20 cellular contexts compared by ENCODE assay signal in the genomic region with DNA sequence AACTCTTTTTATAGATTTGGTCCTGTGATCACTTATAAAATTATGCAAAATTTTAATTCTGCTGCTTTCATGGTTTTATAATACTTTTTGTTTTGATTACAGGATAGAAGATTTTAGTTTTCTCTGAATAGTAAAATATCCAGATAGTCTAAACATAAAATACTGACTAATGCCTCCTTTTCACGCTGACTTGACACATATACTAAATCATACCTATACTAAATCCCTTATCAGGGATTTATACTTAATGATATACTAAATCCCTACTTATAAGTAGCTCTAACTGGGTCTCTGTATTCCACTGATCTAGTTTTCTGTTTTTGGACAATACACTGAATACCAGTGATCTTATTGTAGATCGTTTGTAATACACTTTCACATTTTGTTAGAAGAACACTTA.
DNase-seq lines count a peak whose midpoint lies in the region; ATAC-seq and FAIRE-seq lines count a peak whose summit lies in the region.
"Had no signal": no experiment of that assay in that cellular context is flagged by ENCODE, and none has a peak within 500 bp of the region (broad histone marks: within the 10 kb centered on the region; RNA-seq: fewer than 3 reads in every experiment).

No MANE protein-coding gene starts in this region.

- ATAC-seq in CD4-positive, CD25-positive, alpha-beta regulatory T cell (ENCODE audit: low read depth in 2 of 2) = no peak
- no peak for ATAC-seq in activated T-helper 17 cell treated with anti-CD3 and anti-CD28 coated beads, Interleukin-2, amount 50 U/mL, for 72 hours (replicated peaks)
- ATAC-seq: HCT116 had no signal

- peaks cover 6% of the 10 kb centered on the region for H3K36me3 ChIP-seq in CD4-positive, CD25-positive, alpha-beta regulatory T cell (ENCODE audit: control insufficient read depth, insufficient read depth, low read length)
- H3K36me3 ChIP-seq in CD8-positive, alpha-beta memory T cell (ENCODE audit: insufficient read depth, low read length) = peaks cover 3% of the 10 kb centered on the region

- no peaks in the 10 kb centered on the region for H3K27me3 ChIP-seq in CD4-positive, CD25-positive, alpha-beta regulatory T cell (ENCODE audit: control insufficient read depth, insufficient read depth, low read length)
- H3K27me3 ChIP-seq in CD8-positive, alpha-beta memory T cell (ENCODE audit: insufficient read depth, low read length, poor library complexity, severe bottlenecking) = no peaks in the 10 kb centered on the region

- peak; percentile 88 for FAIRE-seq in islet of Langerhans (lab: Jason Lieb, UNC)

- H3K4me3 Mint-ChIP-seq in CD4-positive, CD25-positive, alpha-beta regulatory T cell = peak overlapping the region in 1 of 4 donors; percentile 43
- peak overlapping the region in 5 of 7 donors; percentile 1 to 55 (median 20) for H3K4me3 Mint-ChIP-seq in CD8-positive, alpha-beta memory T cell
- H3K4me3 Mint-ChIP-seq in activated T-helper 17 cell treated with anti-CD3 and anti-CD28 coated beads, Interleukin-2, amount 50 U/mL, for 72 hours = no peak overlapping the region

- peaks cover 9 to 38% (median 16%) of the 10 kb centered on the region in 4 donors for H3K4me1 Mint-ChIP-seq in CD4-positive, CD25-positive, alpha-beta regulatory T cell
- H3K4me1 Mint-ChIP-seq in CD8-positive, alpha-beta memory T cell = peaks cover 21 to 36% (median 27%) of the 10 kb centered on the region in 3 donors
- H3K4me1 Mint-ChIP-seq in activated T-helper 17 cell treated with anti-CD3 and anti-CD28 coated beads, Interleukin-2, amount 50 U/mL, for 72 hours = peaks cover 6% of the 10 kb centered on the region

- no peaks in the 10 kb centered on the region for H3K27me3 Mint-ChIP-seq in CD4-positive, CD25-positive, alpha-beta regulatory T cell
- H3K27me3 Mint-ChIP-seq in CD8-positive, alpha-beta memory T cell = no peaks in the 10 kb centered on the region
- no peaks in the 10 kb centered on the region for H3K27me3 Mint-ChIP-seq in activated T-helper 17 cell treated with anti-CD3 and anti-CD28 coated beads, Interleukin-2, amount 50 U/mL, for 72 hours

- H3K36me3 Mint-ChIP-seq in CD4-positive, CD25-positive, alpha-beta regulatory T cell = peaks cover 20% of the 10 kb centered on the region
- peaks cover 16 to 37% (median 17%) of the 10 kb centered on the region in 3 donors for H3K36me3 Mint-ChIP-seq in CD8-positive, alpha-beta memory T cell
- H3K36me3 Mint-ChIP-seq in activated T-helper 17 cell treated with anti-CD3 and anti-CD28 coated beads, Interleukin-2, amount 50 U/mL, for 72 hours (ENCODE audit: low read depth) = peaks cover 30% of the 10 kb centered on the region

- no peak overlapping the region for H3K27ac ChIP-seq in CD4-positive, CD25-positive, alpha-beta regulatory T cell (ENCODE audit: insufficient read depth, low read length, poor library complexity, severe bottlenecking)
- H3K27ac ChIP-seq in CD8-positive, alpha-beta memory T cell (ENCODE audit: low read depth, low read length) = no peak overlapping the region
- H3K27ac ChIP-seq: C4-2B had no signal

- POLR2A ChIA-PET in CD8-positive, alpha-beta memory T cell (lab: Charles Lee) = no interaction called here

- no peak for DNase-seq in CD4-positive, CD25-positive, alpha-beta regulatory T cell
- DNase-seq in CD8-positive, alpha-beta memory T cell = no peak
- DNase-seq in SIG-M5 treated with dmso at 0.1 percent for 504 hours (lab: John Stamatoyannopoulos, UW; ENCODE audit: unreplicated experiment) (no peak), NCI-H82 (lab: John Stamatoyannopoulos, UW) (no peak), GDM1 (lab: John Stamatoyannopoulos, UW) (no peak)
- DNase-seq: AML-193, COR-L47, GOT3, KBM-7, NCI-H1105 treated with DMSO at 0.1 percent for 48 hours, NCI-H1694 treated with DMSO at 0.1 percent for 48 hours, NCI-H2107, NCI-H510A, NCI-H748 treated with DMSO at 0.1 percent for 48 hours, OCI-M1, SHP77 treated with DMSO at 0.1 percent for 48 hours had no signal

- peaks cover 0 to 6% (median 0%) of the 10 kb centered on the region in 7 donors for H3K9me3 Mint-ChIP-seq in CD4-positive, CD25-positive, alpha-beta regulatory T cell
- no peaks in the 10 kb centered on the region for H3K9me3 Mint-ChIP-seq in CD8-positive, alpha-beta memory T cell
- H3K9me3 Mint-ChIP-seq in activated T-helper 17 cell treated with anti-CD3 and anti-CD28 coated beads, Interleukin-2, amount 50 U/mL, for 72 hours = peaks cover 3% of the 10 kb centered on the region

- peak overlapping the region; percentile 38 for H3K4me3 ChIP-seq in CD4-positive, CD25-positive, alpha-beta regulatory T cell (ENCODE audit: low read depth, low read length)
- H3K4me3 ChIP-seq in CD8-positive, alpha-beta memory T cell (ENCODE audit: low read length) = no peak overlapping the region

- H3K27ac Mint-ChIP-seq in CD4-positive, CD25-positive, alpha-beta regulatory T cell = peak overlapping the region in 1 of 3 donors; percentile 26
- peak overlapping the region in 5 of 8 donors; percentile 10 to 48 (median 39) for H3K27ac Mint-ChIP-seq in CD8-positive, alpha-beta memory T cell
- H3K27ac Mint-ChIP-seq in activated T-helper 17 cell treated with anti-CD3 and anti-CD28 coated beads, Interleukin-2, amount 50 U/mL, for 72 hours = peak overlapping the region; percentile 28

- CTCF ChIA-PET in CD8-positive, alpha-beta memory T cell (lab: Charles Lee) = no interaction called here

- no peaks in the 10 kb centered on the region for H3K9me3 ChIP-seq in CD4-positive, CD25-positive, alpha-beta regulatory T cell (ENCODE audit: control insufficient read depth in 2 of 2, low read length in 2 of 2)
- no peaks in the 10 kb centered on the region for H3K9me3 ChIP-seq in CD8-positive, alpha-beta memory T cell (ENCODE audit: low read length)

- peaks cover 8% of the 10 kb centered on the region for H3K4me1 ChIP-seq in CD4-positive, CD25-positive, alpha-beta regulatory T cell (ENCODE audit: control insufficient read depth, insufficient read depth, low read length, poor library complexity, severe bottlenecking)
- H3K4me1 ChIP-seq in CD8-positive, alpha-beta memory T cell (ENCODE audit: insufficient read depth, low read length) = no peaks in the 10 kb centered on the region
